ENCODE assay signal across 8 cellular contexts in the genomic region with DNA sequence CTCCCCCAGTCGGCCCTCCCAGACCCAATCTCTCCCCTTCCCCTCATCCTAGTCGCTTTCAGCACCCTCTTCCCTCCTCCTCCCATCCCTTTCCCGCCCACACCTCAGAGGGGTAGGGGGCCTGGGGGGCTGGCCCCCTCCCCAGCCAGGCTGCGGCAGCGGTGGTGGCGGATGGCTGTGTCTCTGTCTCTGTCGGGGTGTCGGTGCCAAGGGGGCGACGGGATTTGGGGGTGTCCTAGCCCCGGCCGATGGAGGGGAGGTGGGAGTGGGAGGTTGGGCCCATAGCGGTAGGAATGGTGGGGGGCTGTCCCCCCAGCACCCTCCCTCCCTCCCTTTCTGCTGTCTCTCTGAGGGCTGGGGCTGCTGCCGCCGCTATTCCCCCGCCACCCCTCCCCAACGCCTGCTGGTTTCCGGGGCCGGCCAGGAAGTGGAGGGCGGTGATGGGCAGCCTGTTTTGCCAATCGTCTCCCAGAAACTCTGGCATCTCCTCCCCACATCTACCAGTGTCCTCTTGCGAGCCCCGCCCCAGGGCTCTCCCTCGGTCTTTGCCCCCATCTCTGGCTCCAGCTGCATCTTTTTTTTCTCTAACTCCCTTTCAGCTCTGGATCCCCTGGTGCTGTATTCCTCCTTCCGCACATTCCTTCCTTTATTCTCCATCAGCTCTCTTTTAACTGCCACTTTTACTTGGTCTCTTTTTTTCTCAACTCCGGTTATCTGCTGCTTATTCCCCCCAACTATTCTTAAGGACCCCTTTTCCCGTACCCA. TPM values are rescaled to one million over a fixed set of nuclear protein-coding genes. Genes with fewer than 3 reads are reported as not detected.
DNase-seq lines count a peak whose midpoint lies in the region; ATAC-seq and TF ChIP-seq lines count a peak whose summit lies in the region.

A gene with protein sequence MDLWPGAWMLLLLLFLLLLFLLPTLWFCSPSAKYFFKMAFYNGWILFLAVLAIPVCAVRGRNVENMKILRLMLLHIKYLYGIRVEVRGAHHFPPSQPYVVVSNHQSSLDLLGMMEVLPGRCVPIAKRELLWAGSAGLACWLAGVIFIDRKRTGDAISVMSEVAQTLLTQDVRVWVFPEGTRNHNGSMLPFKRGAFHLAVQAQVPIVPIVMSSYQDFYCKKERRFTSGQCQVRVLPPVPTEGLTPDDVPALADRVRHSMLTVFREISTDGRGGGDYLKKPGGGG (minus strand): TSS at position 374 of the 765 bp plus-strand sequence. CDS start 4,588 bp downstream, outside the sequence.

- RAD21 ChIA-PET in HCT116 (lab: Charles Lee; ENCODE audit: low non-redundant PET in 1 of 2, low total read pairs in 2 of 2, uncharacterized antibody in 2 of 2, unreplicated experiment in 2 of 2), result no interaction called here

- TF ChIP-seq RAD21 in HCT116 (IDR thresholded peaks at IDR 0.05; ENCODE audit: low read depth), result no peak

- H3K9ac ChIP-seq in DND-41 (ENCODE audit: low read depth, low read length) (peak within 1 kb of the TSS; percentile 92), HCT116 (ENCODE audit: low read length) (peak within 1 kb of the TSS; percentile 90)

- peak; percentile 99 for DNase-seq in DND-41
- peak; percentile 90 for DNase-seq in HCT116 (ENCODE audit: low read depth, low spot score)
- peak; percentile 85 for DNase-seq in NCI-H128 (lab: John Stamatoyannopoulos, UW; ENCODE audit: unreplicated experiment)
- DNase-seq in SKM-1 treated with dmso at 0.1 percent for 144 hours (lab: John Stamatoyannopoulos, UW; ENCODE audit: unreplicated experiment), result peak; percentile 86
- peak; percentile 96 for DNase-seq in activated naive CD4-positive, alpha-beta T cell treated with anti-CD3 and anti-CD28 coated beads, Interleukin-2, amount 50 U/mL, for 72 hours (ENCODE audit: low spot score in 2 of 2)
- peak; percentile 99 for DNase-seq in globus pallidus (ENCODE audit: low spot score)
- peak; percentile 71 to 99 (median 97) for DNase-seq in nucleus accumbens (lab: John Stamatoyannopoulos, UW)
- DNase-seq in substantia nigra (lab: John Stamatoyannopoulos, UW), result peak; percentile 72 to 99 (median 96)

- H2AFZ ChIP-seq in DND-41 (ENCODE audit: low read depth, low read length), result peak within 1 kb of the TSS; percentile 86
- no peak within 1 kb of the TSS for H2AFZ ChIP-seq in HCT116 (ENCODE audit: low read depth, low read length, poor library complexity, severe bottlenecking)

- POLR2A ChIA-PET in HCT116 (lab: Charles Lee), result interaction anchor here (1.8 to 2.2 kb wide), 3 partner anchors 12 to 20 kb away, joined by 5 to 10 read pairs (median 6); a partner anchor contains a TSS

- H3K4me3 ChIP-seq in DND-41 (ENCODE audit: low read depth in 1 of 2, low read length in 2 of 2) (peak within 1 kb of the TSS; percentile 91), HCT116 (replicated peaks in 1 of 2; ENCODE audit: low read depth in 1 of 2, low read length in 2 of 2) (peak within 1 kb of the TSS; percentile 93 to 98)

- no peak for TF ChIP-seq CTCF in DND-41 (IDR thresholded peaks at IDR 0.05; ENCODE audit: borderline replicate concordance, extremely low read depth, low read length, poor library complexity, severe bottlenecking)
- TF ChIP-seq CTCF in HCT116 (IDR thresholded peaks at IDR 0.05 in 2 of 3, conservative IDR thresholded peaks at IDR 0.05 in 1 of 3; ENCODE audit: borderline replicate concordance in 1 of 3, insufficient read depth in 1 of 3, low read depth in 2 of 3, low read length in 2 of 3), result no peak

- H3K27ac ChIP-seq in DND-41 (ENCODE audit: low read length), result peak within 1 kb of the TSS; percentile 93
- peak within 1 kb of the TSS; percentile 76 for H3K27ac ChIP-seq in HCT116 (ENCODE audit: low read depth, low read length)
- H3K27ac ChIP-seq in substantia nigra (ENCODE audit: low read depth, low read length, poor library complexity, severe bottlenecking), result peak within 1 kb of the TSS; percentile 85

- H3K4me2 ChIP-seq in DND-41 (ENCODE audit: insufficient read depth, low read length) (peak within 1 kb of the TSS; percentile 75), HCT116 (ENCODE audit: low read length) (peak within 1 kb of the TSS; percentile 97)

- H3K9me3 ChIP-seq in DND-41 (ENCODE audit: insufficient read depth, low read length, severe bottlenecking) (no peaks in the 10 kb centered on the region), HCT116 (ENCODE audit: control insufficient read depth in 1 of 2, insufficient read depth in 1 of 2, low read depth in 1 of 2, low read length in 2 of 2) (no peaks in the 10 kb centered on the region)

- H3K36me3 Mint-ChIP-seq in activated naive CD4-positive, alpha-beta T cell treated with anti-CD3 and anti-CD28 coated beads, Interleukin-2, amount 50 U/mL, for 72 hours, result peaks cover 18 to 24% of the 10 kb centered on the region in 2 donors

- peak within 1 kb of the TSS; percentile 93 to 97 for H3K27ac Mint-ChIP-seq in activated naive CD4-positive, alpha-beta T cell treated with anti-CD3 and anti-CD28 coated beads, Interleukin-2, amount 50 U/mL, for 72 hours

- peaks cover 19% of the 10 kb centered on the region for H3K36me3 ChIP-seq in DND-41 (ENCODE audit: insufficient read depth, low read length)
- H3K36me3 ChIP-seq in HCT116 (ENCODE audit: control insufficient read depth in 1 of 2, insufficient read depth in 2 of 2, low read length in 2 of 2), result peaks cover under 1 to 4% of the 10 kb centered on the region in 2 experiments; a peak in 2 of 4 replicates

- no peaks in the 10 kb centered on the region for H3K9me3 Mint-ChIP-seq in activated naive CD4-positive, alpha-beta T cell treated with anti-CD3 and anti-CD28 coated beads, Interleukin-2, amount 50 U/mL, for 72 hours

- intact Hi-C loops in HCT116 (cut with micrococcal nuclease), result no loop called here

- ATAC-seq in DND-41 (ENCODE audit: insufficient read depth, low read depth) (peak; percentile 66), HCT116 (peak; percentile 70)
- peak; percentile 57 to 63 for ATAC-seq in activated naive CD4-positive, alpha-beta T cell treated with anti-CD3 and anti-CD28 coated beads, Interleukin-2, amount 50 U/mL, for 72 hours

- peaks cover 47% of the 10 kb centered on the region for H3K79me2 ChIP-seq in DND-41 (ENCODE audit: insufficient read depth, low read length)
- H3K79me2 ChIP-seq in HCT116 (ENCODE audit: insufficient read depth, low read length), result peaks cover 24% of the 10 kb centered on the region

- peaks cover 49% of the 10 kb centered on the region for H3K4me1 ChIP-seq in DND-41 (ENCODE audit: insufficient read depth, low read length)
- peaks cover 24 to 52% of the 10 kb centered on the region in 2 experiments for H3K4me1 ChIP-seq in HCT116 (ENCODE audit: control insufficient read depth in 1 of 2, insufficient read depth in 2 of 2, low read length in 2 of 2)

- H4K20me1 ChIP-seq in DND-41 (ENCODE audit: insufficient read depth, low read length) (no peaks in the 10 kb centered on the region), HCT116 (ENCODE audit: insufficient read depth) (no peaks in the 10 kb centered on the region)

- CTCF ChIA-PET in HCT116 (lab: Charles Lee), result interaction anchor here (0.9 kb wide), 1 partner anchor 57 kb away, joined by 4 read pairs; no protein-coding TSS in a partner anchor

- H3K27me3 ChIP-seq in DND-41 (ENCODE audit: insufficient read depth, low read length, poor library complexity), result no peaks in the 10 kb centered on the region
- no peaks in the 10 kb centered on the region for H3K27me3 ChIP-seq in HCT116 (ENCODE audit: insufficient read depth, low read length)

- H3K9me2 ChIP-seq in HCT116 (ENCODE audit: insufficient read depth), result no peaks in the 10 kb centered on the region

- peak; percentile 73 for TF ChIP-seq POLR2A in HCT116 (IDR thresholded peaks at IDR 0.05; ENCODE audit: borderline replicate concordance, extremely low read depth, insufficient read depth, insufficient read length)

- no TSS peak for BruUV-seq in HCT116 (replicated peaks; lab: Mats Ljungman, UMichigan)

TF ChIP-seq in HCT116, 20 proteins besides CTCF, POLR2A, EP300 and RAD21:
- TF ChIP-seq POLR2AphosphoS5 (IDR thresholded peaks at IDR 0.05; ENCODE audit: low read depth, low read length) (peak; percentile 88), SP1 (IDR thresholded peaks at IDR 0.05; ENCODE audit: low read depth) (no peak)

RNA-seq across cellular contexts. Expression of the gene that starts here (rescaled TPM):
- total RNA-seq in HCT116 (2021; ENCODE audit: unreplicated experiment), result 55.6 TPM
- 60.3 and 68.4 TPM in 2 replicates for polyA plus RNA-seq in HCT116 (2012)
- total RNA-seq in activated naive CD4-positive, alpha-beta T cell treated with anti-CD3 and anti-CD28 coated beads, Interleukin-2, amount 50 U/mL, for 72 hours, result 10 to 100 TPM; 33.2 to 35.0 TPM

Comparison
In these comparisons a context has a peak if more than half of its experiments do, and no peak if none do; other contexts are left out.
1. Peak in every context shown above with its lines: DNase-seq, ATAC-seq, H3K4me3 ChIP-seq and H3K27ac ChIP-seq.